Comparison of ENCODE assay signal across 8 cellular contexts in the genomic region with DNA sequence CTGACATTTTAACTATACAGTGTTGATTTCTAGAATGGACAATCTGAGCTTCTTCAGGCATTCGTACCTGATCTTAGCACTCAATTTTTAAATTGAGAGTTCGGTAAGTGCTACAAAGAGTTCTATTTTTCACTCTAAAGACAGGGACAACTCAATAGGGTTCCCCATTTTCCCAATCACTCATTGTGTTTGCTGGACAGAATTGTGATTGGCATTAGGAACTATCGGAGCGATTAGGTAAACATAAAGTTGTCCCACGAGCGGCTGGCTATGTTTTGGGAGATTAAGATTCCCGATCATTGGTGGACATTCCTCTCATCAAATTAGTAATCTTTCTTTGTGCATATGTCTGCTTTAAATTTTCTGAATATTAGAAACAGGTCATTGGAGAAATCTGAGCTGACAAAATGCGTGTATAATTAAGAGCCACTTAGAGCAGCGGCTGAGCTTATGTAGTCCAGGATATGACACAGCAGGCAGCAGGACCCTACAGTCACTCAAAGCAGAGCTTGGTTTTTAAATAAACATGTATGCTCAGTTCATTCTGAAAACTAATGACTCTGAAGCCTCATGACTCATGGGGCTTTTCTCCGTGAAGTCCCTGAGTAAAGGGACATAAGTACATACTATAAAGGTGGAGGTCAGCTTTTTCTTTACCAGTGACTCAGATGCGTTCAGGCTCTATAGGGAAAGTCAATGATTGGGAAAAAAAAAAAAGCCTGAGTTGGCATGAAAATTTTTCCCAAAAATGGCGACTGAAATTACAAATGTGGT.
DNase-seq lines count a peak whose midpoint lies in the region; ATAC-seq and TF ChIP-seq lines count a peak whose summit lies in the region.

No MANE protein-coding gene starts in this region.

- H3K27ac ChIP-seq in SK-N-SH (ENCODE audit: low read depth in 2 of 2, low read length in 1 of 2) (no peak overlapping the region), Panc1 (ENCODE audit: low read length) (peak overlapping the region; percentile 67)

- intact Hi-C loops in Panc1 (cut with micrococcal nuclease; ENCODE audit: unreplicated experiment): no loop called here

- no peak for TF ChIP-seq CTCF in SK-N-SH (IDR thresholded peaks at IDR 0.05)
- TF ChIP-seq CTCF in Panc1 (IDR thresholded peaks at IDR 0.05): no peak
- no peak for TF ChIP-seq CTCF in mesothelial cell of epicardium (IDR thresholded peaks at IDR 0.05; ENCODE audit: unreplicated experiment)
- TF ChIP-seq CTCF in nephron progenitor cell (IDR thresholded peaks at IDR 0.05): no peak

- H2AFZ ChIP-seq in SK-N-SH (ENCODE audit: low read depth): no peak overlapping the region

- no peaks in the 10 kb centered on the region for H3K27me3 ChIP-seq in SK-N-SH (ENCODE audit: insufficient read depth)
- H3K27me3 ChIP-seq in Panc1 (ENCODE audit: control insufficient read depth, insufficient read depth, low read length): no peaks in the 10 kb centered on the region

- H3K4me3 ChIP-seq in SK-N-SH (ENCODE audit: low read depth in 2 of 2, low read length in 1 of 2) (no peak overlapping the region), Panc1 (ENCODE audit: low read depth in 2 of 2, low read length in 2 of 2) (peak overlapping the region; percentile 33 to 56)

- no peaks in the 10 kb centered on the region for H4K20me1 ChIP-seq in SK-N-SH (ENCODE audit: insufficient read depth)

- DNase-seq in SK-N-SH (no peak), Panc1 (ENCODE audit: low read depth, low spot score) (peak; percentile 90), mesothelial cell of epicardium (ENCODE audit: low spot score in 2 of 2, unreplicated experiment in 2 of 2) (no peak), SKM-1 treated with dmso at 0.1 percent for 144 hours (lab: John Stamatoyannopoulos, UW; ENCODE audit: unreplicated experiment) (no peak), nephron progenitor cell (no peak), putamen (ENCODE audit: low spot score) (no peak)

- H3K36me3 Mint-ChIP-seq in mesothelial cell of epicardium (peaks cover 26% of the 10 kb centered on the region), nephron progenitor cell (ENCODE audit: low read depth) (no peaks in the 10 kb centered on the region)

- in situ Hi-C loops in Panc1 (cut with HindIII; ENCODE audit: low pct_unique_long_range_greater_than_20kb, low sequenced_read_pairs): no loop called here

- ATAC-seq in SK-N-SH treated with all-trans-retinoic acid at 6 μM for 48 hours (peak; percentile 63), HG03108 (IDR thresholded peaks at IDR 0.05; ENCODE audit: unreplicated experiment) (peak; percentile 95), Panc1 (peak; percentile 98)

- TF ChIP-seq RAD21 in SK-N-SH (IDR thresholded peaks at IDR 0.05; ENCODE audit: low read length): no peak

- H3K36me3 ChIP-seq in SK-N-SH (replicated peaks in 1 of 2; ENCODE audit: control insufficient read depth in 1 of 2, insufficient read depth in 2 of 2, low read length in 1 of 2) (no peaks in the 10 kb centered on the region), Panc1 (ENCODE audit: control insufficient read depth, insufficient read depth, low read length) (no peaks in the 10 kb centered on the region)

- H3K27me3 Mint-ChIP-seq in mesothelial cell of epicardium (ENCODE audit: low read depth) (no peaks in the 10 kb centered on the region), nephron progenitor cell (ENCODE audit: low read depth, poor library complexity) (peaks cover 4% of the 10 kb centered on the region)

- H3K9me3 ChIP-seq in SK-N-SH (no peaks in the 10 kb centered on the region), Panc1 (ENCODE audit: control insufficient read depth, insufficient read depth, low read depth, low read length) (no peaks in the 10 kb centered on the region; the same call in 1 of the 2 replicates)

- WGBS in SK-N-SH (ENCODE audit: low lambda C conversion rate): 59% methylated on average over 12 of the region's 12 CpGs

- H3K4me2 ChIP-seq in SK-N-SH: no peak overlapping the region

- peak overlapping the region; percentile 37 for H3K27ac Mint-ChIP-seq in mesothelial cell of epicardium
- no peak overlapping the region for H3K27ac Mint-ChIP-seq in nephron progenitor cell

- no peak overlapping the region for H3K4me3 Mint-ChIP-seq in mesothelial cell of epicardium
- no peak overlapping the region for H3K4me3 Mint-ChIP-seq in nephron progenitor cell

- no peaks in the 10 kb centered on the region for H3K9me2 ChIP-seq in SK-N-SH

- no peaks in the 10 kb centered on the region for H3F3A ChIP-seq in SK-N-SH (replicated peaks; ENCODE audit: insufficient read depth)

- peaks cover 9% of the 10 kb centered on the region for H3K9me3 Mint-ChIP-seq in mesothelial cell of epicardium
- no peaks in the 10 kb centered on the region for H3K9me3 Mint-ChIP-seq in nephron progenitor cell

- BruUV-seq in Panc1 (replicated peaks; lab: Mats Ljungman, UMichigan): no TSS peak

- H3K9ac ChIP-seq in SK-N-SH: no peak overlapping the region

- H3K4me1 Mint-ChIP-seq in mesothelial cell of epicardium (peaks cover 7% of the 10 kb centered on the region), nephron progenitor cell (no peaks in the 10 kb centered on the region)

- no peaks in the 10 kb centered on the region for H3K4me1 ChIP-seq in SK-N-SH (ENCODE audit: control insufficient read depth in 1 of 2, insufficient read depth in 2 of 2, low read depth in 1 of 2, low read length in 1 of 2)
- peaks cover 13% of the 10 kb centered on the region for H3K4me1 ChIP-seq in Panc1 (ENCODE audit: control insufficient read depth, insufficient read depth, low read length)

- no peak for TF ChIP-seq EP300 in SK-N-SH (IDR thresholded peaks at IDR 0.05; ENCODE audit: borderline replicate concordance in 1 of 2, low read depth in 1 of 2, low read length in 1 of 2)

- no peaks in the 10 kb centered on the region for H3K79me2 ChIP-seq in SK-N-SH (ENCODE audit: insufficient read depth)

- POLR2A ChIA-PET in SK-N-SH (lab: Yijun Ruan, JAX) (no interaction called here), Panc1 (lab: Charles Lee) (interaction anchor here (0.6 to 0.7 kb wide), 2 partner anchors 60 to 203 kb away, joined by 3 to 7 read pairs; no protein-coding TSS in a partner anchor)

- CTCF ChIA-PET in SK-N-SH (lab: Yijun Ruan, JAX) (interaction anchor here (0.6 to 1.3 kb wide), 2 partner anchors 21 to 27 kb away, joined by 3 read pairs; no protein-coding TSS in a partner anchor), Panc1 (lab: Charles Lee) (no interaction called here)

TF ChIP-seq in SK-N-SH treated with all-trans-retinoic acid at 6 μM for 48 hours, 23 proteins besides CTCF, POLR2A, EP300 and RAD21 (continues in another document):
- TF ChIP-seq BACH2 (CRISPR knock-in tag; IDR thresholded peaks at IDR 0.05; ENCODE audit: borderline replicate concordance) (no peak), TCF4 (CRISPR knock-in tag; IDR thresholded peaks at IDR 0.05; ENCODE audit: borderline replicate concordance) (no peak), ZNF8 (CRISPR knock-in tag; IDR thresholded peaks at IDR 0.05) (no peak), RARB (CRISPR knock-in tag; IDR thresholded peaks at IDR 0.05) (no peak), ISL1 (CRISPR knock-in tag; IDR thresholded peaks at IDR 0.05) (no peak), ZFP3 (CRISPR knock-in tag; IDR thresholded peaks at IDR 0.05) (no peak), ZC3H10 (CRISPR knock-in tag; IDR thresholded peaks at IDR 0.05) (no peak)
- TF ChIP-seq, protein P1, sequence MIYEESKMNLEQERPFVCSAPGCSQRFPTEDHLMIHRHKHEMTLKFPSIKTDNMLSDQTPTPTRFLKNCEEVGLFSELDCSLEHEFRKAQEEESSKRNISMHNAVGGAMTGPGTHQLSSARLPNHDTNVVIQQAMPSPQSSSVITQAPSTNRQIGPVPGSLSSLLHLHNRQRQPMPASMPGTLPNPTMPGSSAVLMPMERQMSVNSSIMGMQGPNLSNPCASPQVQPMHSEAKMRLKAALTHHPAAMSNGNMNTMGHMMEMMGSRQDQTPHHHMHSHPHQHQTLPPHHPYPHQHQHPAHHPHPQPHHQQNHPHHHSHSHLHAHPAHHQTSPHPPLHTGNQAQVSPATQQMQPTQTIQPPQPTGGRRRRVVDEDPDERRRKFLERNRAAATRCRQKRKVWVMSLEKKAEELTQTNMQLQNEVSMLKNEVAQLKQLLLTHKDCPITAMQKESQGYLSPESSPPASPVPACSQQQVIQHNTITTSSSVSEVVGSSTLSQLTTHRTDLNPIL (CRISPR knock-in tag; IDR thresholded peaks at IDR 0.05; ENCODE audit: low read depth): no peak

TF ChIP-seq in SK-N-SH, 30 proteins besides CTCF, POLR2A, EP300 and RAD21 (continues in another document):
- TF ChIP-seq, protein P2, sequence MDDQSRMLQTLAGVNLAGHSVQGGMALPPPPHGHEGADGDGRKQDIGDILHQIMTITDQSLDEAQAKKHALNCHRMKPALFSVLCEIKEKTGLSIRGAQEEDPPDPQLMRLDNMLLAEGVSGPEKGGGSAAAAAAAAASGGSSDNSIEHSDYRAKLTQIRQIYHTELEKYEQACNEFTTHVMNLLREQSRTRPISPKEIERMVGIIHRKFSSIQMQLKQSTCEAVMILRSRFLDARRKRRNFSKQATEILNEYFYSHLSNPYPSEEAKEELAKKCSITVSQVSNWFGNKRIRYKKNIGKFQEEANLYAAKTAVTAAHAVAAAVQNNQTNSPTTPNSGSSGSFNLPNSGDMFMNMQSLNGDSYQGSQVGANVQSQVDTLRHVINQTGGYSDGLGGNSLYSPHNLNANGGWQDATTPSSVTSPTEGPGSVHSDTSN (IDR thresholded peaks at IDR 0.05): no peak
- no peak for TF ChIP-seq FOSL2 (IDR thresholded peaks at IDR 0.05; ENCODE audit: borderline replicate concordance, low read depth)
- TF ChIP-seq RCOR1 (IDR thresholded peaks at IDR 0.05; ENCODE audit: low read length): no peak
- TF ChIP-seq NFIC (IDR thresholded peaks at IDR 0.05; ENCODE audit: borderline replicate concordance): no peak
- TF ChIP-seq, protein P3, sequence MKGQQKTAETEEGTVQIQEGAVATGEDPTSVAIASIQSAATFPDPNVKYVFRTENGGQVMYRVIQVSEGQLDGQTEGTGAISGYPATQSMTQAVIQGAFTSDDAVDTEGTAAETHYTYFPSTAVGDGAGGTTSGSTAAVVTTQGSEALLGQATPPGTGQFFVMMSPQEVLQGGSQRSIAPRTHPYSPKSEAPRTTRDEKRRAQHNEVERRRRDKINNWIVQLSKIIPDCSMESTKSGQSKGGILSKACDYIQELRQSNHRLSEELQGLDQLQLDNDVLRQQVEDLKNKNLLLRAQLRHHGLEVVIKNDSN (IDR thresholded peaks at IDR 0.05; ENCODE audit: borderline replicate concordance, low read depth): no peak
- TF ChIP-seq, protein P4, sequence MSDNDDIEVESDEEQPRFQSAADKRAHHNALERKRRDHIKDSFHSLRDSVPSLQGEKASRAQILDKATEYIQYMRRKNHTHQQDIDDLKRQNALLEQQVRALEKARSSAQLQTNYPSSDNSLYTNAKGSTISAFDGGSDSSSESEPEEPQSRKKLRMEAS (IDR thresholded peaks at IDR 0.05; ENCODE audit: low read depth): no peak
- TF ChIP-seq TAF1 (IDR thresholded peaks at IDR 0.05; ENCODE audit: borderline replicate concordance, low read depth, low read length): no peak
- no peak for TF ChIP-seq GABPA (IDR thresholded peaks at IDR 0.05; ENCODE audit: low read depth)
- TF ChIP-seq CHD2 (IDR thresholded peaks at IDR 0.05; ENCODE audit: low read length, partially characterized antibody): no peak
- no peak for TF ChIP-seq JUND (IDR thresholded peaks at IDR 0.05)
- no peak for TF ChIP-seq YY1 (IDR thresholded peaks at IDR 0.05; ENCODE audit: low read depth)
- no peak for TF ChIP-seq NRF1 (IDR thresholded peaks at IDR 0.05; ENCODE audit: low read depth, low read length)

Comparison
In these comparisons a context has a peak if more than half of its experiments do, and no peak if none do; other contexts are left out.
1. H3K4me3 ChIP-seq: peak in Panc1 (2 of 2); none in SK-N-SH (0 of 2).
2. Peak in every context shown above with its lines, with median percentiles within 50 percentile points of each other: ATAC-seq.